ENCODE assay signal across 20 cellular contexts in the genomic region with DNA sequence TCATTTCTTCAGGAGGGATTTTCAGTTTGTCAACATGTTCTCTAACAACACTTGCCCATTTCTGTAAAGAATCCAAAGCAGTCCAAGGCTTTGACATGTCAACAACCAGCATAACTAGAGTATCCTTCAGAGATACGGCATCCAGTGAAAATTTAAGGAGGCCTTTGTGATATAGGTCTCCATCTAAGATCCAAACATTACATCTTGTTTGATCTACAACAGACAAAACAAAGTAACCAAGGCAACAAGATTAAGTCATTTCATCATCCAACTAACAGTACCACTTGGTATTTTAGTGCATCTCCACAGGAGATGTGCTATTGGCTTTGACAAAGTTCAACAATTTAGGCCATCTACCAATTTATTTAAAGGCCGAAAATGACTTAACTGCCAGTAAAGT. TPM values are rescaled to one million over a fixed set of nuclear protein-coding genes. Genes with fewer than 3 reads are reported as not detected.
DNase-seq lines count a peak whose midpoint lies in the region; ATAC-seq, FAIRE-seq and TF ChIP-seq lines count a peak whose summit lies in the region.
"Had no signal": no experiment of that assay in that cellular context is flagged by ENCODE, and none has a peak within 500 bp of the region (broad histone marks: within the 10 kb centered on the region; RNA-seq: fewer than 3 reads in every experiment).

No MANE protein-coding gene starts in this region.

- H3K36me3 Mint-ChIP-seq in Calu3 (ENCODE audit: insufficient read depth, unreplicated experiment): peaks cover 2% of the 10 kb centered on the region
- H3K36me3 Mint-ChIP-seq in activated naive CD8-positive, alpha-beta T cell treated with anti-CD3 and anti-CD28 coated beads, Interleukin-2, amount 50 U/mL, for 24 hours (ENCODE audit: low read depth): peaks cover 16% of the 10 kb centered on the region
- peaks cover 10 to 13% of the 10 kb centered on the region in 2 donors for H3K36me3 Mint-ChIP-seq in stimulated activated naive B cell treated with anti-CD40 and anti-IgM and Interleukin-4, amounts not matched to agents 10 μg/mL and 1 μg/mL and 100 μg/mL, for 72 hours

- ATAC-seq in activated naive CD8-positive, alpha-beta T cell treated with anti-CD3 and anti-CD28 coated beads, Interleukin-2, amount 50 U/mL, for 24 hours: no peak
- ATAC-seq in stimulated activated naive B cell treated with anti-CD40 and anti-IgM and Interleukin-4, amounts not matched to agents 10 μg/mL and 1 μg/mL and 100 μg/mL, for 72 hours (replicated peaks): no peak
- ATAC-seq in GM19397 (IDR thresholded peaks at IDR 0.05; ENCODE audit: unreplicated experiment): no peak
- ATAC-seq in left lobe of liver: no peak
- ATAC-seq: T-cell had no signal

- no peak overlapping the region for H3K27ac Mint-ChIP-seq in Calu3 (ENCODE audit: unreplicated experiment)
- peak overlapping the region; percentile 4 for H3K27ac Mint-ChIP-seq in activated naive CD8-positive, alpha-beta T cell treated with anti-CD3 and anti-CD28 coated beads, Interleukin-2, amount 50 U/mL, for 24 hours
- H3K27ac Mint-ChIP-seq in stimulated activated naive B cell treated with anti-CD40 and anti-IgM and Interleukin-4, amounts not matched to agents 10 μg/mL and 1 μg/mL and 100 μg/mL, for 72 hours: no peak overlapping the region
- H3K27ac Mint-ChIP-seq: activated T-helper 2 cell treated with anti-CD3 and anti-CD28 coated beads, Interferon-gamma antibody, Interleukin-2, Interleukin-4, amounts not matched to agents 10 μg/mL and 5 μg/mL and 100 μg/mL, durations not matched to agents 14 hours and 24 hours and 36 hours had no signal

- TF ChIP-seq POLR2A in GM12892 (IDR thresholded peaks at IDR 0.05; ENCODE audit: low read depth, low read length): no peak

- no peak overlapping the region for H3K4me3 Mint-ChIP-seq in Calu3 (ENCODE audit: low read depth, unreplicated experiment)
- no peak overlapping the region for H3K4me3 Mint-ChIP-seq in activated naive CD8-positive, alpha-beta T cell treated with anti-CD3 and anti-CD28 coated beads, Interleukin-2, amount 50 U/mL, for 24 hours
- H3K4me3 Mint-ChIP-seq in stimulated activated naive B cell treated with anti-CD40 and anti-IgM and Interleukin-4, amounts not matched to agents 10 μg/mL and 1 μg/mL and 100 μg/mL, for 72 hours: no peak overlapping the region
- H3K4me3 Mint-ChIP-seq: T-cell had no signal

- H3K4me3 ChIP-seq in fibroblast of villous mesenchyme (ENCODE audit: low read depth, low read length): no peak overlapping the region
- H3K4me3 ChIP-seq: BLaER1 treated with 17β-estradiol and CSF1 and Interleukin-3, amounts not matched to agents 10 nM and 100 nM; right atrium auricular region; upper lobe of right lung had no signal

- BruUV-seq in Calu3 (replicated peaks; lab: Mats Ljungman, UMichigan): TSS peak; percentile 27

- peaks cover 8% of the 10 kb centered on the region for H3K4me1 Mint-ChIP-seq in Calu3 (ENCODE audit: low read depth, unreplicated experiment)
- H3K4me1 Mint-ChIP-seq in activated naive CD8-positive, alpha-beta T cell treated with anti-CD3 and anti-CD28 coated beads, Interleukin-2, amount 50 U/mL, for 24 hours: peaks cover 17% of the 10 kb centered on the region
- peaks cover 3 to 6% of the 10 kb centered on the region in 2 donors for H3K4me1 Mint-ChIP-seq in stimulated activated naive B cell treated with anti-CD40 and anti-IgM and Interleukin-4, amounts not matched to agents 10 μg/mL and 1 μg/mL and 100 μg/mL, for 72 hours

- intact Hi-C loops in Calu3 (cut with micrococcal nuclease; ENCODE audit: unreplicated experiment): no loop called here

- CTCF ChIA-PET in Calu3 (lab: Charles Lee): no interaction called here

- H3K9me3 Mint-ChIP-seq in Calu3 (ENCODE audit: low read depth, unreplicated experiment): no peaks in the 10 kb centered on the region
- H3K9me3 Mint-ChIP-seq in activated naive CD8-positive, alpha-beta T cell treated with anti-CD3 and anti-CD28 coated beads, Interleukin-2, amount 50 U/mL, for 24 hours: no peaks in the 10 kb centered on the region
- H3K9me3 Mint-ChIP-seq in stimulated activated naive B cell treated with anti-CD40 and anti-IgM and Interleukin-4, amounts not matched to agents 10 μg/mL and 1 μg/mL and 100 μg/mL, for 72 hours: no peaks in the 10 kb centered on the region
- H3K9me3 Mint-ChIP-seq: activated T-helper 2 cell treated with anti-CD3 and anti-CD28 coated beads, Interferon-gamma antibody, Interleukin-2, Interleukin-4, amounts not matched to agents 10 μg/mL and 5 μg/mL and 100 μg/mL, durations not matched to agents 14 hours and 24 hours and 36 hours; T-cell had no signal

- TF ChIP-seq CTCF in Calu3 (IDR thresholded peaks at IDR 0.05; ENCODE audit: unreplicated experiment) (no peak), fibroblast of villous mesenchyme (IDR thresholded peaks at IDR 0.05; ENCODE audit: insufficient read depth, low read depth, low read length) (no peak)

- peak; percentile 56 for FAIRE-seq in GM12892 (lab: Jason Lieb, UNC)
- FAIRE-seq: endothelial cell of umbilical vein had no signal

- no peaks in the 10 kb centered on the region for H3K27me3 Mint-ChIP-seq in Calu3 (ENCODE audit: unreplicated experiment)
- no peaks in the 10 kb centered on the region for H3K27me3 Mint-ChIP-seq in activated naive CD8-positive, alpha-beta T cell treated with anti-CD3 and anti-CD28 coated beads, Interleukin-2, amount 50 U/mL, for 24 hours
- no peaks in the 10 kb centered on the region for H3K27me3 Mint-ChIP-seq in stimulated activated naive B cell treated with anti-CD40 and anti-IgM and Interleukin-4, amounts not matched to agents 10 μg/mL and 1 μg/mL and 100 μg/mL, for 72 hours
- H3K27me3 Mint-ChIP-seq: T-cell had no signal

- no peak for DNase-seq in Calu3
- no peak for DNase-seq in GM12892 (ENCODE audit: insufficient read length)
- DNase-seq in activated naive CD8-positive, alpha-beta T cell treated with anti-CD3 and anti-CD28 coated beads, Interleukin-2, amount 50 U/mL, for 24 hours: no peak
- peak; percentile 14 for DNase-seq in fibroblast of villous mesenchyme (ENCODE audit: low read depth)
- DNase-seq in stimulated activated naive B cell treated with anti-CD40 and anti-IgM and Interleukin-4, amounts not matched to agents 10 μg/mL and 1 μg/mL and 100 μg/mL, for 72 hours: no peak
- DNase-seq in left lobe of liver (ENCODE audit: low spot score): no peak
- DNase-seq in NCI-H526 (lab: John Stamatoyannopoulos, UW): no peak
- DNase-seq: activated CD8-positive, alpha-beta memory T cell treated with anti-CD3 and anti-CD28 coated beads for 24 hours; amniotic stem cell; DMS79 treated with DMSO at 0.1 percent for 48 hours; NCI-H146; Right ventricle myocardium superior; stimulated activated CD4-positive, alpha-beta T cell treated with anti-CD3 and anti-CD28 coated beads, Interleukin-15, amount 100 ng/mL, for 24 hours; T-cell; upper lobe of right lung had no signal

RNA-seq across cellular contexts. Expression of a gene that starts 25.8 kb away (rescaled TPM):
- 25.4 and 29.8 TPM in 2 replicates for total RNA-seq in Calu3 (2022)
- 21.8 TPM for polyA plus RNA-seq in GM12892 (2012; ENCODE audit: missing spikeins)
- 32.2 and 50.1 TPM in 2 replicates for total RNA-seq in fibroblast of villous mesenchyme
- 10.4 TPM for total RNA-seq in left lobe of liver

RNA-seq across cellular contexts. Expression of a gene that starts 42.2 kb away (rescaled TPM):
- 89.8 and 107 TPM in 2 replicates for total RNA-seq in Calu3 (2022)
- polyA plus RNA-seq in GM12892 (2012; ENCODE audit: missing spikeins): 39.9 TPM
- total RNA-seq in fibroblast of villous mesenchyme: 72.8 and 119 TPM in 2 replicates
- 46.5 TPM for total RNA-seq in left lobe of liver
